8 cellular contexts compared by ENCODE assay signal in genomic region chr17:20121359-20122235, GRCh38.
A peak's percentile ranks its signal among the peaks of the same experiment; 100 is the strongest.
DNase-seq lines count a peak whose midpoint lies in the region; ATAC-seq and TF ChIP-seq lines count a peak whose summit lies in the region.

No MANE protein-coding gene starts in this region.

- ATAC-seq in esophagus mucosa (peak; percentile 38), natural killer cell (peak; percentile 55 to 74 (median 56)), GM21526 (IDR thresholded peaks at IDR 0.05; ENCODE audit: low FRiP score, unreplicated experiment) (no peak)

- H3K27ac ChIP-seq in OCI-LY7 (ENCODE audit: low read depth, low read length, poor library complexity, severe bottlenecking): no peak overlapping the region

- no peak overlapping the region for H3K4me2 ChIP-seq in OCI-LY7 (ENCODE audit: low read length)

- no peaks in the 10 kb centered on the region for H3K9me3 ChIP-seq in OCI-LY7 (ENCODE audit: low read length)

- no peak overlapping the region for H3K27ac Mint-ChIP-seq in activated T-cell treated with anti-CD3 and anti-CD28 coated beads, Interleukin-2, amount 50 U/mL, for 24 hours
- no peak overlapping the region for H3K27ac Mint-ChIP-seq in natural killer cell

- H3K4me1 ChIP-seq in OCI-LY7 (ENCODE audit: insufficient read depth, low read length, poor library complexity, severe bottlenecking): no peaks in the 10 kb centered on the region

- H3K9me2 ChIP-seq in OCI-LY7 (ENCODE audit: insufficient read depth, low read length): no peaks in the 10 kb centered on the region

- intact Hi-C loops in OCI-LY7 (cut with micrococcal nuclease; ENCODE audit: unreplicated experiment) (loop anchor here (2.0 kb wide), 1 partner anchor 199 kb away; no protein-coding TSS in a partner anchor), natural killer cell (cut with micrococcal nuclease) (no loop called here)

- BruUV-seq in OCI-LY7 (replicated peaks; lab: Mats Ljungman, UMichigan): no TSS peak

- H3K4me3 Mint-ChIP-seq in activated T-cell treated with anti-CD3 and anti-CD28 coated beads, Interleukin-2, amount 50 U/mL, for 24 hours: no peak overlapping the region
- H3K4me3 Mint-ChIP-seq in natural killer cell: no peak overlapping the region

- TF ChIP-seq CTCF in AG09319 (IDR thresholded peaks at IDR 0.05; ENCODE audit: low read depth, low read length) (peak; percentile 92), OCI-LY7 (conservative IDR thresholded peaks at IDR 0.05; ENCODE audit: low read length) (peak; percentile 94), natural killer cell (IDR thresholded peaks at IDR 0.05) (peak; percentile 90)

- H3K36me3 ChIP-seq in H7 (replicated peaks; ENCODE audit: control insufficient read depth, insufficient read depth, low read length): no peaks in the 10 kb centered on the region; the same call in 1 of the 2 replicates
- no peaks in the 10 kb centered on the region for H3K36me3 ChIP-seq in OCI-LY7 (ENCODE audit: insufficient read depth, low read length)

- H3K4me1 Mint-ChIP-seq in activated T-cell treated with anti-CD3 and anti-CD28 coated beads, Interleukin-2, amount 50 U/mL, for 24 hours (ENCODE audit: low read depth): no peaks in the 10 kb centered on the region
- H3K4me1 Mint-ChIP-seq in natural killer cell: peaks cover 0 to 5% of the 10 kb centered on the region in 2 donors

- CTCF ChIA-PET in OCI-LY7 (lab: Charles Lee; ENCODE audit: unreplicated experiment): no interaction called here

- peaks cover 5% of the 10 kb centered on the region for H3K27me3 Mint-ChIP-seq in activated T-cell treated with anti-CD3 and anti-CD28 coated beads, Interleukin-2, amount 50 U/mL, for 24 hours
- no peaks in the 10 kb centered on the region for H3K27me3 Mint-ChIP-seq in natural killer cell (ENCODE audit: low read depth in 2 of 2)

- H3K79me2 ChIP-seq in OCI-LY7 (ENCODE audit: insufficient read depth, low read depth, low read length): no peaks in the 10 kb centered on the region

- POLR2A ChIA-PET in OCI-LY7 (lab: Charles Lee): interaction anchor here (0.6 to 0.7 kb wide), 2 partner anchors 128 to 1162 kb away, joined by 3 to 9 read pairs; no protein-coding TSS in a partner anchor

- H2AFZ ChIP-seq in OCI-LY7 (ENCODE audit: low read length): no peak overlapping the region

- H3K4me3 ChIP-seq in H7 (ENCODE audit: insufficient read depth, low read depth, low read length) (no peak overlapping the region), OCI-LY7 (ENCODE audit: low read depth, low read length, poor library complexity, severe bottlenecking) (no peak overlapping the region)

- no peaks in the 10 kb centered on the region for H4K20me1 ChIP-seq in OCI-LY7 (ENCODE audit: insufficient read depth, low read length)

- DNase-seq in AG09319 (ENCODE audit: extremely low read depth, low read depth) (peak; percentile 22), H7 (peak; percentile 82), OCI-LY7 (ENCODE audit: low spot score) (peak; percentile 60), natural killer cell (peak; percentile 49)
- peak; percentile 75 for DNase-seq in activated T-cell treated with anti-CD3 and anti-CD28 coated beads, Interleukin-2, amount 50 U/mL, for 24 hours
- DNase-seq in stimulated activated CD8-positive, alpha-beta memory T cell treated with anti-CD3 and anti-CD28 coated beads, Interleukin-7, amount 100 ng/mL, for 48 hours (ENCODE audit: extremely low read depth in 1 of 2, low read depth in 1 of 2): peak; percentile 14 to 29

- no peaks in the 10 kb centered on the region for H3K27me3 ChIP-seq in H7 (ENCODE audit: control insufficient read depth, insufficient read depth, low read length)

- H3K9me3 Mint-ChIP-seq in activated T-cell treated with anti-CD3 and anti-CD28 coated beads, Interleukin-2, amount 50 U/mL, for 24 hours: no peaks in the 10 kb centered on the region
- no peaks in the 10 kb centered on the region for H3K9me3 Mint-ChIP-seq in natural killer cell

- H3K36me3 Mint-ChIP-seq in activated T-cell treated with anti-CD3 and anti-CD28 coated beads, Interleukin-2, amount 50 U/mL, for 24 hours (ENCODE audit: low read depth): no peaks in the 10 kb centered on the region
- no peaks in the 10 kb centered on the region for H3K36me3 Mint-ChIP-seq in natural killer cell

Comparison
In these comparisons a context has a peak if more than half of its experiments do, and no peak if none do; other contexts are left out.
1. DNase-seq: peak in every context shown above with its lines; median percentile 82 in H7; 75 in activated T-cell treated with anti-CD3 and anti-CD28 coated beads, Interleukin-2, amount 50 U/mL, for 24 hours; 60 in OCI-LY7; 49 in natural killer cell; 22 in AG09319; 22 in stimulated activated CD8-positive, alpha-beta memory T cell treated with anti-CD3 and anti-CD28 coated beads, Interleukin-7, amount 100 ng/mL, for 48 hours.